1 cellular context compared by ENCODE assay signal in the genomic region with DNA sequence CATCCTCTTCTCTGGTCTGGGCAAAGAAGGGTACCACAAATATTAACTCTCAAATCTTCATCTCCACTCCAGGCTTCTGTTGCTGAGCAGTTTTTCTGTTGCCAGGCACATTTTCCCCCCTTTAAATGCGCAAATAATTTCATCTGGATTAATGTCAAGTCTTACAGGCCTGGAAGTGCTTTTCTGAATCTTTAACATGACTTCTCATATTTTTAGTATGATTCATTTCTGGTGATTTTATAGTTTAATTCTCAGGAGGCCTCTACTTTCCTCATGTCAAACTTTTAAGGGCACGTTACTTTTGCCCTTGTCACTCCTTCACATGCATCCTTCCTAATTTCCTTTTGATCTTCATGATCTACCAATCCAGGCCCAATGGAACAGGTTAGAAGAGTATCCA.
TF ChIP-seq lines count a peak whose summit lies in the region.

No MANE protein-coding gene starts in this region.

TF ChIP-seq in endothelial cell of umbilical vein, 7 proteins besides CTCF, POLR2A, EP300 and RAD21 (continued from another document):
- TF ChIP-seq MYC (IDR thresholded peaks at IDR 0.05; ENCODE audit: low read depth, low read length) (no peak), EZH2 (IDR thresholded peaks at IDR 0.05; ENCODE audit: borderline replicate concordance, low read depth, low read length, severe bottlenecking) (no peak), JUN (IDR thresholded peaks at IDR 0.05; ENCODE audit: borderline replicate concordance, insufficient read depth, insufficient read length, low read depth) (no peak), FOS (IDR thresholded peaks at IDR 0.05; ENCODE audit: borderline replicate concordance, insufficient read depth, low read length) (no peak), POLR2AphosphoS5 (IDR thresholded peaks at IDR 0.05; ENCODE audit: insufficient read depth, low read depth, low read length) (no peak)
